In the genomic region with DNA sequence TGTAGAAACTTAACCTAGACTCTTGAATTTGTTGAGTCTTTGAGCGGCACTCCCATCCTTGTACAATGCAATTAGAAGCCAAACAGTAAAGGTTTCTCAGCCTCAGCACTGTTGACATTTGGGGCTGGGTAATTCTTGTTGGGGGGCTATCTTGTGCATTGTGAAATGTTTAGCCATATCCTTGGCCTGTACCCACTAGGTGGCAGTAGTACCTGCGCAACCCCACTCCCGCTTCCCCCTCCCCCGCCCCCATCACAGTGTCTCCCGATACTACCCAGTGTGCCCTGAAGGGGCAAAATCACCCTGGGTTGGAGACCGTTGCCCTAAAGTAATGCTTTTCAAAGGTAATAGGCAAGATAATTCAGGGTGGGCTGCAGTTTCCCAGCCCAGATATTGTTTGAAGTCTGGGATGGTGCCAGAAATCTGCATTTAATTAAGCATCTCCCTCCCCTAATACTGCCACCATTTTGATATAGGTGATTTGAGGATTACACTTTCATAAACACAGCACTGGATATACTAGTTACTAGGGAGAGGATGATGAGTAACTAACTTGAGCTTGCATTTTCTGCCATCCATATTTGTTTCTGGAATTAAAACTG, we compare ENCODE assay signal across 8 cellular contexts. TPM values are rescaled to one million over a fixed set of nuclear protein-coding genes. Genes with fewer than 3 reads are reported as not detected.
DNase-seq lines count a peak whose midpoint lies in the region; ATAC-seq and TF ChIP-seq lines count a peak whose summit lies in the region.

No MANE protein-coding gene starts in this region.

- H3K4me3 ChIP-seq in AG04450 (ENCODE audit: low read depth, low read length), result no peak overlapping the region
- H3K4me3 ChIP-seq in GM23248, result peak overlapping the region; percentile 34; the same call in 1 of the 2 replicates
- H3K4me3 ChIP-seq in coronary artery, result peak overlapping the region; percentile 28

- H3K36me3 ChIP-seq in GM23248 (ENCODE audit: low read depth), result peaks cover 21% of the 10 kb centered on the region

- in situ Hi-C loops in GM23248 (cut with MboI), result no loop called here

- peaks cover 67% of the 10 kb centered on the region for H3K79me2 ChIP-seq in GM23248 (ENCODE audit: insufficient read depth)

- no peaks in the 10 kb centered on the region for H3K9me2 ChIP-seq in GM23248 (ENCODE audit: insufficient read depth)

- CTCF ChIA-PET in AG04450 (lab: Charles Lee), result interaction anchor here (0.8 to 1.1 kb wide), 7 partner anchors 9 to 210 kb away, joined by 3 to 5 read pairs (median 3); no protein-coding TSS in a partner anchor

- no peaks in the 10 kb centered on the region; the same call in 1 of the 2 replicates for H3K9me3 ChIP-seq in AG04450 (ENCODE audit: control insufficient read depth, insufficient read depth, low read length)
- H3K9me3 ChIP-seq in GM23248 (ENCODE audit: low read depth), result no peaks in the 10 kb centered on the region

- WGBS in GM23248 (ENCODE audit: low coverage in 1 of 2, low lambda C conversion rate in 2 of 2, missing lambda C conversion rate in 2 of 2), 2 experiments, result 30 to 33% methylated on average over 2 to 6 of the region's 6 CpGs

- ATAC-seq in GM21381 (IDR thresholded peaks at IDR 0.05; ENCODE audit: unreplicated experiment), result no peak

- H3K27ac ChIP-seq in AG04450 (ENCODE audit: low read depth, low read length), result no peak overlapping the region
- no peak overlapping the region for H3K27ac ChIP-seq in GM23248
- H3K27ac ChIP-seq in coronary artery, result no peak overlapping the region

- POLR2A ChIA-PET in AG04450 (lab: Yijun Ruan, JAX), result no interaction called here

- H2AFZ ChIP-seq in GM23248, result no peak overlapping the region

- DNase-seq in AG04450 (ENCODE audit: low read depth, low spot score) (no peak), GM23248 (peak; percentile 76), NCI-H526 (lab: John Stamatoyannopoulos, UW) (peak; percentile 17 to 81), coronary artery (ENCODE audit: low spot score) (no peak), medulla oblongata (ENCODE audit: extremely low spot score) (peak; percentile 41)
- peak; percentile 43 to 62 for DNase-seq in activated CD4-positive, alpha-beta T cell treated with anti-CD3 and anti-CD28 coated beads, Interleukin-2, amount 50 U/mL, for 24 hours (ENCODE audit: low read depth in 1 of 2, low spot score in 1 of 2)
- peak; percentile 40 to 63 for DNase-seq in stimulated activated CD8-positive, alpha-beta memory T cell treated with anti-CD3 and anti-CD28 coated beads, Interleukin-2, amount 100 ng/mL, for 1 hour (ENCODE audit: low read depth in 2 of 2)

- H3K27me3 ChIP-seq in AG04450 (ENCODE audit: control insufficient read depth, insufficient read depth, low read length), result no peaks in the 10 kb centered on the region
- no peaks in the 10 kb centered on the region for H3K27me3 ChIP-seq in GM23248 (replicated peaks; ENCODE audit: insufficient read depth)

- peaks cover 25% of the 10 kb centered on the region; the same call in 1 of the 2 replicates for H3F3A ChIP-seq in GM23248 (ENCODE audit: insufficient read depth)

- TF ChIP-seq CTCF in AG04450 (IDR thresholded peaks at IDR 0.05; ENCODE audit: low read depth, low read length) (peak; percentile 56), coronary artery (IDR thresholded peaks at IDR 0.05) (peak; percentile 19)

- H4K20me1 ChIP-seq in GM23248 (ENCODE audit: insufficient read depth), result no peaks in the 10 kb centered on the region

- 0 out of 2 replicates have a peak overlapping the region, but pooled peaks have one; percentile 25 for H3K9ac ChIP-seq in GM23248

- H3K4me2 ChIP-seq in GM23248 (ENCODE audit: unreplicated experiment), result peak overlapping the region; percentile 65

- H3K4me1 ChIP-seq in GM23248 (ENCODE audit: insufficient read depth), result peaks cover 18% of the 10 kb centered on the region

RNA-seq across cellular contexts. Expression of a gene that starts 1.8 kb away (rescaled TPM):
- polyA plus RNA-seq in AG04450 (2011; rRNA removed) (414 and 536 TPM in 2 replicates), GM23248 (2016; fragmentation: Nextera tagmentation; extraction: Ambion mirVana) (806 and 824 TPM in 2 replicates)
- 106 and 137 TPM in 2 replicates for polyA minus RNA-seq in AG04450 (2011; rRNA and poly(A)+ RNA removed)
- total RNA-seq in GM23248 (2014; rRNA removed; shearing (Covaris generic)), result 247 and 358 TPM in 2 replicates

RNA-seq across cellular contexts. Expression of a gene that starts 6.4 kb away (rescaled TPM):
- polyA plus RNA-seq in AG04450 (2011; rRNA removed) (56.2 and 70.7 TPM in 2 replicates), GM23248 (2016; fragmentation: Nextera tagmentation; extraction: Ambion mirVana) (68.6 and 70.3 TPM in 2 replicates)
- polyA minus RNA-seq in AG04450 (2011; rRNA and poly(A)+ RNA removed), result 9.1 and 14.8 TPM in 2 replicates
- total RNA-seq in GM23248 (2014; rRNA removed; shearing (Covaris generic)), result 45.6 and 47.0 TPM in 2 replicates

RNA-seq across cellular contexts. Expression of a gene that starts 6.5 kb away (rescaled TPM):
- polyA plus RNA-seq in AG04450 (2011; rRNA removed), result 20.6 and 25.9 TPM in 2 replicates
- 26.1 and 31.7 TPM in 2 replicates for polyA minus RNA-seq in AG04450 (2011; rRNA and poly(A)+ RNA removed)
- total RNA-seq in GM23248 (2014; rRNA removed; shearing (Covaris generic)), result 15.9 and 17.2 TPM in 2 replicates
- 18.3 and 18.8 TPM in 2 replicates for polyA plus RNA-seq in GM23248 (2016; fragmentation: Nextera tagmentation; extraction: Ambion mirVana)

RNA-seq across cellular contexts. Expression of a gene that starts 29.8 kb away (rescaled TPM):
- polyA plus RNA-seq in AG04450 (2011; rRNA removed) (127 and 154 TPM in 2 replicates), GM23248 (2016; fragmentation: Nextera tagmentation; extraction: Ambion mirVana) (329 and 345 TPM in 2 replicates)
- polyA minus RNA-seq in AG04450 (2011; rRNA and poly(A)+ RNA removed), result 53.9 and 62.0 TPM in 2 replicates
- total RNA-seq in GM23248 (2014; rRNA removed; shearing (Covaris generic)), result 129 and 154 TPM in 2 replicates

RNA-seq across cellular contexts. Expression of a gene that starts 56.2 kb away (rescaled TPM):
- polyA plus RNA-seq in AG04450 (2011; rRNA removed) (649 and 720 TPM in 2 replicates), GM23248 (2016; fragmentation: Nextera tagmentation; extraction: Ambion mirVana) (778 and 782 TPM in 2 replicates)
- 136 and 155 TPM in 2 replicates for polyA minus RNA-seq in AG04450 (2011; rRNA and poly(A)+ RNA removed)
- total RNA-seq in GM23248 (2014; rRNA removed; shearing (Covaris generic)), result 301 and 340 TPM in 2 replicates

Comparison
In these comparisons a context has a peak if more than half of its experiments do, and no peak if none do; other contexts are left out.
1. DNase-seq: peak in GM23248 (single experiment), NCI-H526 (2 of 2), activated CD4-positive, alpha-beta T cell treated with anti-CD3 and anti-CD28 coated beads, Interleukin-2, amount 50 U/mL, for 24 hours (2 of 2), medulla oblongata (single experiment) and stimulated activated CD8-positive, alpha-beta memory T cell treated with anti-CD3 and anti-CD28 coated beads, Interleukin-2, amount 100 ng/mL, for 1 hour (2 of 2); none in AG04450 (single experiment) and coronary artery (single experiment).